1 cellular context compared by ENCODE assay signal in genomic region chr16:4474192-4474961, GRCh38.
TF ChIP-seq lines count a peak whose summit lies in the region.

NMRAL1 (minus strand) TSS chr16:4474625; CDS start chr16:4474132, 493 bp downstream.

TF ChIP-seq in HepG2, 621 proteins besides CTCF, POLR2A, EP300 and RAD21 (continued from another document and continues in another):
- TF ChIP-seq, protein P1, sequence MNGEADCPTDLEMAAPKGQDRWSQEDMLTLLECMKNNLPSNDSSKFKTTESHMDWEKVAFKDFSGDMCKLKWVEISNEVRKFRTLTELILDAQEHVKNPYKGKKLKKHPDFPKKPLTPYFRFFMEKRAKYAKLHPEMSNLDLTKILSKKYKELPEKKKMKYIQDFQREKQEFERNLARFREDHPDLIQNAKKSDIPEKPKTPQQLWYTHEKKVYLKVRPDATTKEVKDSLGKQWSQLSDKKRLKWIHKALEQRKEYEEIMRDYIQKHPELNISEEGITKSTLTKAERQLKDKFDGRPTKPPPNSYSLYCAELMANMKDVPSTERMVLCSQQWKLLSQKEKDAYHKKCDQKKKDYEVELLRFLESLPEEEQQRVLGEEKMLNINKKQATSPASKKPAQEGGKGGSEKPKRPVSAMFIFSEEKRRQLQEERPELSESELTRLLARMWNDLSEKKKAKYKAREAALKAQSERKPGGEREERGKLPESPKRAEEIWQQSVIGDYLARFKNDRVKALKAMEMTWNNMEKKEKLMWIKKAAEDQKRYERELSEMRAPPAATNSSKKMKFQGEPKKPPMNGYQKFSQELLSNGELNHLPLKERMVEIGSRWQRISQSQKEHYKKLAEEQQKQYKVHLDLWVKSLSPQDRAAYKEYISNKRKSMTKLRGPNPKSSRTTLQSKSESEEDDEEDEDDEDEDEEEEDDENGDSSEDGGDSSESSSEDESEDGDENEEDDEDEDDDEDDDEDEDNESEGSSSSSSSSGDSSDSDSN (CRISPR knock-in tag; IDR thresholded peaks at IDR 0.05): peak; percentile 63; the same call in 1 of the 2 replicates
- TF ChIP-seq CENPT (CRISPR knock-in tag; IDR thresholded peaks at IDR 0.05; ENCODE audit: low read depth) (no peak), TBP (CRISPR knock-in tag; IDR thresholded peaks at IDR 0.05) (no peak), ZNF235 (CRISPR knock-in tag; IDR thresholded peaks at IDR 0.05; ENCODE audit: borderline replicate concordance) (no peak), PAWR (CRISPR knock-in tag; IDR thresholded peaks at IDR 0.05; ENCODE audit: borderline replicate concordance) (no peak), RBFOX2 (IDR thresholded peaks at IDR 0.05; ENCODE audit: low read depth, low read length) (peak; percentile 83), XRCC5 (optimal IDR thresholded peaks at IDR 0.05; ENCODE audit: low read length) (no peak), ERF (CRISPR knock-in tag; IDR thresholded peaks at IDR 0.05) (no peak; the same call in 1 of the 2 replicates), RBAK (CRISPR knock-in tag; IDR thresholded peaks at IDR 0.05) (no peak), ZNF879 (CRISPR knock-in tag; IDR thresholded peaks at IDR 0.05) (no peak), ZFP37 (CRISPR knock-in tag; IDR thresholded peaks at IDR 0.05; ENCODE audit: borderline replicate concordance) (no peak), LCORL (IDR thresholded peaks at IDR 0.05) (no peak), LCORL (CRISPR knock-in tag; IDR thresholded peaks at IDR 0.05) (0 out of 2 replicates have a peak, but pooled peaks have one; percentile 50), MAF1 (CRISPR knock-in tag; IDR thresholded peaks at IDR 0.05; ENCODE audit: borderline replicate concordance) (no peak), FOXO1 (CRISPR knock-in tag; IDR thresholded peaks at IDR 0.05) (no peak), ZFP36L1 (CRISPR knock-in tag; IDR thresholded peaks at IDR 0.05) (no peak), DPF2 (CRISPR knock-in tag; IDR thresholded peaks at IDR 0.05; ENCODE audit: borderline replicate concordance, low read depth) (no peak), ZNF562 (CRISPR knock-in tag; IDR thresholded peaks at IDR 0.05; ENCODE audit: borderline replicate concordance) (no peak), NFIC (IDR thresholded peaks at IDR 0.05; ENCODE audit: low read length) (no peak), USF2 (IDR thresholded peaks at IDR 0.05; ENCODE audit: low read depth, low read length) (no peak), USF2 (CRISPR knock-in tag; IDR thresholded peaks at IDR 0.05; ENCODE audit: borderline replicate concordance) (peak; percentile 49; the same call in 1 of the 2 replicates), NR3C1 (CRISPR knock-in tag; IDR thresholded peaks at IDR 0.05) (no peak), ZBTB8A (CRISPR knock-in tag; IDR thresholded peaks at IDR 0.05; ENCODE audit: borderline replicate concordance, low read depth) (no peak), MAFF (IDR thresholded peaks at IDR 0.05; ENCODE audit: low read depth, low read length) (no peak), LRRFIP1 (CRISPR knock-in tag; conservative IDR thresholded peaks at IDR 0.05) (no peak), HNRNPK (IDR thresholded peaks at IDR 0.05; ENCODE audit: low read depth, low read length, poor library complexity, severe bottlenecking) (peak; percentile 46), BATF2 (CRISPR knock-in tag; IDR thresholded peaks at IDR 0.05) (no peak), SETDB1 (CRISPR knock-in tag; IDR thresholded peaks at IDR 0.05; ENCODE audit: borderline replicate concordance) (no peak), ARHGAP35 (CRISPR knock-in tag; IDR thresholded peaks at IDR 0.05; ENCODE audit: borderline replicate concordance) (no peak), MEIS2 (CRISPR knock-in tag; IDR thresholded peaks at IDR 0.05) (no peak), THAP11 (CRISPR knock-in tag; IDR thresholded peaks at IDR 0.05) (peak; percentile 69), ZNF331 (CRISPR knock-in tag; IDR thresholded peaks at IDR 0.05) (no peak), ZNF17 (CRISPR knock-in tag; IDR thresholded peaks at IDR 0.05) (no peak), ZNF124 (CRISPR knock-in tag; IDR thresholded peaks at IDR 0.05) (no peak), JUN (CRISPR knock-in tag; IDR thresholded peaks at IDR 0.05) (no peak), SMAD3 (CRISPR knock-in tag; IDR thresholded peaks at IDR 0.05) (no peak), MTF1 (CRISPR knock-in tag; IDR thresholded peaks at IDR 0.05) (no peak), ZNF839 (CRISPR knock-in tag; IDR thresholded peaks at IDR 0.05; ENCODE audit: borderline replicate concordance) (no peak), ELF4 (CRISPR knock-in tag; IDR thresholded peaks at IDR 0.05; ENCODE audit: borderline replicate concordance) (peak; percentile 83; the same call in 1 of the 2 replicates), MXI1 (IDR thresholded peaks at IDR 0.05; ENCODE audit: borderline replicate concordance, low read depth, low read length) (peak; percentile 78; the same call in 1 of the 3 replicates), TAF15 (IDR thresholded peaks at IDR 0.05; ENCODE audit: low read depth, low read length, poor library complexity, severe bottlenecking) (no peak), ZNF550 (CRISPR knock-in tag; IDR thresholded peaks at IDR 0.05; ENCODE audit: borderline replicate concordance) (no peak), PRMT3 (CRISPR knock-in tag; IDR thresholded peaks at IDR 0.05; ENCODE audit: borderline replicate concordance, low read depth) (no peak), ZBTB42 (CRISPR knock-in tag; IDR thresholded peaks at IDR 0.05) (no peak)
- TF ChIP-seq, protein P2, sequence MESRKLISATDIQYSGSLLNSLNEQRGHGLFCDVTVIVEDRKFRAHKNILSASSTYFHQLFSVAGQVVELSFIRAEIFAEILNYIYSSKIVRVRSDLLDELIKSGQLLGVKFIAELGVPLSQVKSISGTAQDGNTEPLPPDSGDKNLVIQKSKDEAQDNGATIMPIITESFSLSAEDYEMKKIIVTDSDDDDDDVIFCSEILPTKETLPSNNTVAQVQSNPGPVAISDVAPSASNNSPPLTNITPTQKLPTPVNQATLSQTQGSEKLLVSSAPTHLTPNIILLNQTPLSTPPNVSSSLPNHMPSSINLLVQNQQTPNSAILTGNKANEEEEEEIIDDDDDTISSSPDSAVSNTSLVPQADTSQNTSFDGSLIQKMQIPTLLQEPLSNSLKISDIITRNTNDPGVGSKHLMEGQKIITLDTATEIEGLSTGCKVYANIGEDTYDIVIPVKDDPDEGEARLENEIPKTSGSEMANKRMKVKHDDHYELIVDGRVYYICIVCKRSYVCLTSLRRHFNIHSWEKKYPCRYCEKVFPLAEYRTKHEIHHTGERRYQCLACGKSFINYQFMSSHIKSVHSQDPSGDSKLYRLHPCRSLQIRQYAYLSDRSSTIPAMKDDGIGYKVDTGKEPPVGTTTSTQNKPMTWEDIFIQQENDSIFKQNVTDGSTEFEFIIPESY (CRISPR knock-in tag; IDR thresholded peaks at IDR 0.05): no peak
- TF ChIP-seq, protein P3, sequence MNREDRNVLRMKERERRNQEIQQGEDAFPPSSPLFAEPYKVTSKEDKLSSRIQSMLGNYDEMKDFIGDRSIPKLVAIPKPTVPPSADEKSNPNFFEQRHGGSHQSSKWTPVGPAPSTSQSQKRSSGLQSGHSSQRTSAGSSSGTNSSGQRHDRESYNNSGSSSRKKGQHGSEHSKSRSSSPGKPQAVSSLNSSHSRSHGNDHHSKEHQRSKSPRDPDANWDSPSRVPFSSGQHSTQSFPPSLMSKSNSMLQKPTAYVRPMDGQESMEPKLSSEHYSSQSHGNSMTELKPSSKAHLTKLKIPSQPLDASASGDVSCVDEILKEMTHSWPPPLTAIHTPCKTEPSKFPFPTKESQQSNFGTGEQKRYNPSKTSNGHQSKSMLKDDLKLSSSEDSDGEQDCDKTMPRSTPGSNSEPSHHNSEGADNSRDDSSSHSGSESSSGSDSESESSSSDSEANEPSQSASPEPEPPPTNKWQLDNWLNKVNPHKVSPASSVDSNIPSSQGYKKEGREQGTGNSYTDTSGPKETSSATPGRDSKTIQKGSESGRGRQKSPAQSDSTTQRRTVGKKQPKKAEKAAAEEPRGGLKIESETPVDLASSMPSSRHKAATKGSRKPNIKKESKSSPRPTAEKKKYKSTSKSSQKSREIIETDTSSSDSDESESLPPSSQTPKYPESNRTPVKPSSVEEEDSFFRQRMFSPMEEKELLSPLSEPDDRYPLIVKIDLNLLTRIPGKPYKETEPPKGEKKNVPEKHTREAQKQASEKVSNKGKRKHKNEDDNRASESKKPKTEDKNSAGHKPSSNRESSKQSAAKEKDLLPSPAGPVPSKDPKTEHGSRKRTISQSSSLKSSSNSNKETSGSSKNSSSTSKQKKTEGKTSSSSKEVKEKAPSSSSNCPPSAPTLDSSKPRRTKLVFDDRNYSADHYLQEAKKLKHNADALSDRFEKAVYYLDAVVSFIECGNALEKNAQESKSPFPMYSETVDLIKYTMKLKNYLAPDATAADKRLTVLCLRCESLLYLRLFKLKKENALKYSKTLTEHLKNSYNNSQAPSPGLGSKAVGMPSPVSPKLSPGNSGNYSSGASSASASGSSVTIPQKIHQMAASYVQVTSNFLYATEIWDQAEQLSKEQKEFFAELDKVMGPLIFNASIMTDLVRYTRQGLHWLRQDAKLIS (CRISPR knock-in tag; IDR thresholded peaks at IDR 0.05): no peak
- TF ChIP-seq, protein P4, sequence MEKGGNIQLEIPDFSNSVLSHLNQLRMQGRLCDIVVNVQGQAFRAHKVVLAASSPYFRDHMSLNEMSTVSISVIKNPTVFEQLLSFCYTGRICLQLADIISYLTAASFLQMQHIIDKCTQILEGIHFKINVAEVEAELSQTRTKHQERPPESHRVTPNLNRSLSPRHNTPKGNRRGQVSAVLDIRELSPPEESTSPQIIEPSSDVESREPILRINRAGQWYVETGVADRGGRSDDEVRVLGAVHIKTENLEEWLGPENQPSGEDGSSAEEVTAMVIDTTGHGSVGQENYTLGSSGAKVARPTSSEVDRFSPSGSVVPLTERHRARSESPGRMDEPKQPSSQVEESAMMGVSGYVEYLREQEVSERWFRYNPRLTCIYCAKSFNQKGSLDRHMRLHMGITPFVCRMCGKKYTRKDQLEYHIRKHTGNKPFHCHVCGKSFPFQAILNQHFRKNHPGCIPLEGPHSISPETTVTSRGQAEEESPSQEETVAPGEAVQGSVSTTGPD (CRISPR knock-in tag; IDR thresholded peaks at IDR 0.05): no peak
- TF ChIP-seq, protein P5, sequence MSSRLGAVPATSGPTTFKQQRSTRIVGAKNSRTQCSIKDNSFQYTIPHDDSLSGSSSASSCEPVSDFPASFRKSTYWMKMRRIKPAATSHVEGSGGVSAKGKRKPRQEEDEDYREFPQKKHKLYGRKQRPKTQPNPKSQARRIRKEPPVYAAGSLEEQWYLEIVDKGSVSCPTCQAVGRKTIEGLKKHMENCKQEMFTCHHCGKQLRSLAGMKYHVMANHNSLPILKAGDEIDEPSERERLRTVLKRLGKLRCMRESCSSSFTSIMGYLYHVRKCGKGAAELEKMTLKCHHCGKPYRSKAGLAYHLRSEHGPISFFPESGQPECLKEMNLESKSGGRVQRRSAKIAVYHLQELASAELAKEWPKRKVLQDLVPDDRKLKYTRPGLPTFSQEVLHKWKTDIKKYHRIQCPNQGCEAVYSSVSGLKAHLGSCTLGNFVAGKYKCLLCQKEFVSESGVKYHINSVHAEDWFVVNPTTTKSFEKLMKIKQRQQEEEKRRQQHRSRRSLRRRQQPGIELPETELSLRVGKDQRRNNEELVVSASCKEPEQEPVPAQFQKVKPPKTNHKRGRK (CRISPR knock-in tag; IDR thresholded peaks at IDR 0.05): no peak
